ENCODE assay signal across 19 cellular contexts in the genomic region with DNA sequence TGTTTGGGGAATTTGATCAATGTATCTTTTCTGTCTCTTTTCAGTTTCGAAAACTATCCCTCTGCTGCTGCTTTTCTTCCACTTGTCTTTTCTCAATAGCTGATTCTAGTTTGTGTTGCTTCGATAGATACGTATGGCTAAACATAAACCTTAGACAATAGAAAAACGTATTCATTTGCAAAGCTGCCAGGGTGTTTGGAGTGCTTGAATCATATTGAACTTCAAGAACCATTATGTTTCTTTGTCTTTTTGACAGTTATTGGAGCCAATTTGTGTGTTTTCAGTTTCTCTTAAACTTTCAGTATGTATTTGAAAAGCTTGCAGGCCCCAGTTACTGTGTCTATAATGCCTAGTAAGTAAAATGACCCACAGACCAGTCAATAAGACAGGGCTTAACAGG. TPM values are rescaled to one million over a fixed set of nuclear protein-coding genes. Genes with fewer than 3 reads are reported as not detected.
DNase-seq lines count a peak whose midpoint lies in the region; ATAC-seq, FAIRE-seq and TF ChIP-seq lines count a peak whose summit lies in the region.
"Had no signal": no experiment of that assay in that cellular context is flagged by ENCODE, and none has a peak within 500 bp of the region (broad histone marks: within the 10 kb centered on the region; RNA-seq: fewer than 3 reads in every experiment).

No MANE protein-coding gene starts in this region.

- H3K27ac Mint-ChIP-seq in activated naive CD4-positive, alpha-beta T cell treated with anti-CD3 and anti-CD28 coated beads for 36 hours: no peak overlapping the region
- H3K27ac Mint-ChIP-seq: GM23338, H9, HFFc6 had no signal

- H3K27me3 Mint-ChIP-seq in activated naive CD4-positive, alpha-beta T cell treated with anti-CD3 and anti-CD28 coated beads for 36 hours (ENCODE audit: low read depth): no peaks in the 10 kb centered on the region
- H3K27me3 Mint-ChIP-seq: CD4-positive, alpha-beta memory T cell had no signal

- POLR2A ChIA-PET in GM12878 (lab: Charles Lee): interaction anchor here (1.0 kb wide), 3 partner anchors 10 to 19 kb away, joined by 3 to 4 read pairs (median 3); no protein-coding TSS in a partner anchor

- H3K4me3 ChIP-seq in cardiac muscle cell (no peak overlapping the region), left ventricle myocardium inferior (no peak overlapping the region), KMS-11 (IDR thresholded peaks at IDR 0.05; ENCODE audit: insufficient read depth, low read depth, low read length) (no peak overlapping the region), GM12878 (no peak overlapping the region)
- H3K4me3 ChIP-seq: GM23338 had no signal

- no peaks in the 10 kb centered on the region for H3K9me3 ChIP-seq in cardiac muscle cell (ENCODE audit: low read depth)
- no peaks in the 10 kb centered on the region for H3K9me3 ChIP-seq in left ventricle myocardium inferior (replicated peaks)
- H3K9me3 ChIP-seq in GM12878 (replicated peaks; ENCODE audit: control insufficient read depth, insufficient read depth, low read length): no peaks in the 10 kb centered on the region

- BruUV-seq in GM12878 (replicated peaks; lab: Mats Ljungman, UMichigan): no TSS peak

- CTCF ChIA-PET in GM12878 (lab: Yijun Ruan, JAX): interaction anchor here (0.6 to 18.5 kb wide), 14 partner anchors 15 to 293 kb away, joined by 3 to 328 read pairs (median 5); partner anchors contain the start of gene NRF1
- CTCF ChIA-PET in activated naive CD4-positive, alpha-beta T cell treated with anti-CD3 and anti-CD28 coated beads for 36 hours (lab: Charles Lee): interaction anchor here (0.6 to 2.8 kb wide), 6 partner anchors 16 to 371 kb away, joined by 3 to 11 read pairs (median 3); no protein-coding TSS in a partner anchor

- TF ChIP-seq POLR2A in GM12878 (IDR thresholded peaks at IDR 0.05; ENCODE audit: low read depth, low read length): no peak

- DNase-seq in cardiac muscle cell (ENCODE audit: low read depth in 1 of 2, low spot score in 1 of 2) (no peak), left ventricle myocardium inferior (no peak), GM12878 (ENCODE audit: low read depth, low spot score) (no peak), activated gamma-delta T cell treated with Interleukin-2 at 50 U/mL for 16 hours (no peak), NCI-H82 (lab: John Stamatoyannopoulos, UW) (no peak)
- no peak for DNase-seq in activated naive CD4-positive, alpha-beta T cell treated with anti-CD3 and anti-CD28 coated beads for 36 hours
- DNase-seq: 8988T; C1 segment of cervical spinal cord; Calu3; CD4-positive, alpha-beta memory T cell; COR-L47; DMS53; DMS79 treated with DMSO at 0.1 percent for 48 hours; GF-D8; H9; HFFc6 had no signal

- H3K27me3 ChIP-seq in cardiac muscle cell (no peaks in the 10 kb centered on the region), left ventricle myocardium inferior (ENCODE audit: low read depth) (no peaks in the 10 kb centered on the region), KMS-11 (ENCODE audit: insufficient read depth, low read depth) (no peaks in the 10 kb centered on the region), GM12878 (replicated peaks in 1 of 2; ENCODE audit: control insufficient read depth in 2 of 2, insufficient read depth in 2 of 2, low read length in 1 of 2) (no peaks in the 10 kb centered on the region)

- TF ChIP-seq RAD21 in GM12878 (IDR thresholded peaks at IDR 0.05; ENCODE audit: insufficient read depth, low read depth, low read length): no peak

- H3K4me1 Mint-ChIP-seq in activated naive CD4-positive, alpha-beta T cell treated with anti-CD3 and anti-CD28 coated beads for 36 hours (ENCODE audit: low read depth): peaks cover 47% of the 10 kb centered on the region

- TF ChIP-seq CTCF in cardiac muscle cell (IDR thresholded peaks at IDR 0.05; ENCODE audit: low read depth, low read length) (no peak), left ventricle myocardium inferior (IDR thresholded peaks at IDR 0.05; ENCODE audit: borderline replicate concordance) (no peak), KMS-11 (conservative IDR thresholded peaks at IDR 0.05; ENCODE audit: low read depth, low read length) (no peak), GM12878 (IDR thresholded peaks at IDR 0.05 in 2 of 3, conservative IDR thresholded peaks at IDR 0.05 in 1 of 3; ENCODE audit: control insufficient read depth in 2 of 3, extremely low read depth in 1 of 3, insufficient read depth in 1 of 3, low read depth in 3 of 3, low read length in 3 of 3) (no peak)

- H3K4me2 ChIP-seq in KMS-11: 0 out of 2 replicates have a peak overlapping the region, but pooled peaks have one; percentile 2
- peak overlapping the region; percentile 48; the same call in 1 of the 2 replicates for H3K4me2 ChIP-seq in GM12878 (ENCODE audit: control insufficient read depth, insufficient read depth)
- H3K4me2 ChIP-seq: GM23338 had no signal

- no peak overlapping the region for H2AFZ ChIP-seq in KMS-11 (ENCODE audit: low read depth)
- no peak overlapping the region for H2AFZ ChIP-seq in GM12878 (ENCODE audit: control insufficient read depth, low read depth, low read length)
- H2AFZ ChIP-seq: GM23338 had no signal

- intact Hi-C loops in left ventricle myocardium inferior (cut with micrococcal nuclease): loop anchor here (10.0 kb wide), 1 partner anchor 272 kb away; no protein-coding TSS in a partner anchor
- intact Hi-C loops in GM12878 (cut with micrococcal nuclease; ENCODE audit: unreplicated experiment): loop anchor here (5.0 kb wide), 1 partner anchor 269 kb away; no protein-coding TSS in a partner anchor
- intact Hi-C loops in activated naive CD4-positive, alpha-beta T cell treated with anti-CD3 and anti-CD28 coated beads for 36 hours (cut with micrococcal nuclease): loop anchor here (5.0 kb wide), 1 partner anchor 414 kb away; no protein-coding TSS in a partner anchor

- H3K79me2 ChIP-seq in KMS-11 (ENCODE audit: insufficient read depth, low read depth) (peaks cover 12% of the 10 kb centered on the region; the same call in 1 of the 2 replicates), GM12878 (ENCODE audit: control insufficient read depth, insufficient read depth, low read length) (peaks cover 13% of the 10 kb centered on the region)

- RAD21 ChIA-PET in GM12878 (lab: Charles Lee; ENCODE audit: unreplicated experiment): interaction anchor here (0.6 to 3.6 kb wide), 9 partner anchors 13 to 374 kb away, joined by 3 to 27 read pairs (median 4); partner anchors contain the start of gene NRF1

- no peaks in the 10 kb centered on the region for H4K20me1 ChIP-seq in KMS-11 (ENCODE audit: insufficient read depth)
- no peaks in the 10 kb centered on the region for H4K20me1 ChIP-seq in GM12878 (ENCODE audit: control insufficient read depth, insufficient read depth)

- peaks cover 3% of the 10 kb centered on the region for H3K4me1 ChIP-seq in cardiac muscle cell (ENCODE audit: low read depth)
- peaks cover 28% of the 10 kb centered on the region for H3K4me1 ChIP-seq in left ventricle myocardium inferior
- H3K4me1 ChIP-seq in KMS-11 (ENCODE audit: low read depth, poor library complexity, severe bottlenecking): peaks cover 26% of the 10 kb centered on the region
- peaks cover 5% of the 10 kb centered on the region for H3K4me1 ChIP-seq in GM12878 (ENCODE audit: control insufficient read depth, insufficient read depth, low read length)

- H3K9ac ChIP-seq in KMS-11 (no peak overlapping the region), GM12878 (ENCODE audit: control insufficient read depth, insufficient read depth, low read length) (no peak overlapping the region)

- no peaks in the 10 kb centered on the region for H3K9me3 Mint-ChIP-seq in activated naive CD4-positive, alpha-beta T cell treated with anti-CD3 and anti-CD28 coated beads for 36 hours
- H3K9me3 Mint-ChIP-seq: GM23338, H9, HFFc6 had no signal

- H3K4me3 Mint-ChIP-seq in activated naive CD4-positive, alpha-beta T cell treated with anti-CD3 and anti-CD28 coated beads for 36 hours: no peak overlapping the region
- H3K4me3 Mint-ChIP-seq: CD4-positive, alpha-beta memory T cell; GM23338; H9; HFFc6 had no signal

- ATAC-seq in GM12878: peak; percentile 16; the same call in 2 of the 3 replicates
- ATAC-seq: GM23338 had no signal

- H3K36me3 Mint-ChIP-seq in activated naive CD4-positive, alpha-beta T cell treated with anti-CD3 and anti-CD28 coated beads for 36 hours (ENCODE audit: low read depth): no peaks in the 10 kb centered on the region

- in situ Hi-C loops in GM12878 (cut with MboI): no loop called here

- no peaks in the 10 kb centered on the region for H3K36me3 ChIP-seq in cardiac muscle cell
- no peaks in the 10 kb centered on the region for H3K36me3 ChIP-seq in left ventricle myocardium inferior
- no peaks in the 10 kb centered on the region for H3K36me3 ChIP-seq in KMS-11 (ENCODE audit: insufficient read depth)
- no peaks in the 10 kb centered on the region for H3K36me3 ChIP-seq in GM12878 (ENCODE audit: control insufficient read depth in 2 of 2, insufficient read depth in 2 of 2, low read length in 1 of 2)

- SMC1A ChIA-PET in GM12878 (lab: Charles Lee; ENCODE audit: uncharacterized antibody, unreplicated experiment): interaction anchor here (0.6 to 3.1 kb wide), 11 partner anchors 12 to 293 kb away, joined by 3 to 22 read pairs (median 4); no protein-coding TSS in a partner anchor

- WGBS in GM12878 (ENCODE audit: insufficient coverage, insufficient replicate concordance, low lambda C conversion rate, missing lambda C conversion rate): 93% methylated on average over 4 of the region's 4 CpGs

- no peak for TF ChIP-seq EP300 in GM12878 (IDR thresholded peaks at IDR 0.05; ENCODE audit: borderline replicate concordance in 1 of 2, control insufficient read depth in 1 of 2, low read depth in 2 of 2, low read length in 2 of 2)

- H3K27ac ChIP-seq in cardiac muscle cell (peak overlapping the region; percentile 54), left ventricle myocardium inferior (replicated peaks) (no peak overlapping the region), KMS-11 (no peak overlapping the region), GM12878 (ENCODE audit: control insufficient read depth, insufficient read depth) (0 out of 2 replicates have a peak overlapping the region, but pooled peaks have one; percentile 43)

- no peak for FAIRE-seq in GM12878 (lab: Jason Lieb, UNC)
- FAIRE-seq: GM19239 had no signal

RNA-seq across cellular contexts. Expression of gene NRF1, which starts 25.1 kb away (rescaled TPM):
- total RNA-seq in cardiac muscle cell: 9.3 and 9.5 TPM in 2 replicates
- 12.3 and 15.3 TPM in 2 replicates for polyA plus RNA-seq in cardiac muscle cell
- total RNA-seq in left ventricle myocardium inferior: 9.6 TPM
- 35.2 and 43.8 TPM in 2 replicates for total RNA-seq in GM12878 (2013; cell fraction: nucleolus; rRNA removed)
- 11.4 and 12.9 TPM in 2 replicates for total RNA-seq in GM12878 (2014; rRNA removed)
- 14.1 and 15.4 TPM in 2 replicates for total RNA-seq in GM12878 (2014; rRNA removed; fragmentation: Illumina TruSeq; extraction: Trizol)
- 17.4 and 19.8 TPM in 2 replicates for total RNA-seq in GM12878 (2021)
- 4.2 TPM for polyA plus RNA-seq in GM12878 (2011; ENCODE audit: low read depth)
- polyA plus RNA-seq in GM12878 (2011; rRNA removed): 16.7 and 23.1 TPM in 2 replicates
- polyA plus RNA-seq in GM12878 (2011; cell fraction: cytosol; rRNA removed): 22.4 and 23.1 TPM in 2 replicates
- 19.7 and 22.8 TPM in 2 replicates for polyA plus RNA-seq in GM12878 (2011; cell fraction: nucleus; rRNA removed)
- 8.1 and 8.7 TPM in 2 replicates for polyA plus RNA-seq in GM12878 (2012)
- polyA plus RNA-seq in GM12878 (2014; fragmentation: Illumina TruSeq; extraction: Trizol): 14.4 and 14.6 TPM in 2 replicates
- 1 to 10 TPM; 3.5 TPM for polyA plus RNA-seq in GM12878 (2014; fragmentation: Nextera tagmentation; extraction: Ambion mirVana)
- 17.0 and 17.3 TPM in 2 replicates for polyA plus RNA-seq in GM12878 (2014; rRNA removed)
- polyA plus RNA-seq in GM12878 (2016; fragmentation: Nextera tagmentation; extraction: Ambion mirVana): 10 to 100 TPM in 1 of 2 experiments, 1 to 10 TPM in 1; 8.5 to 10.0 TPM
- polyA minus RNA-seq in GM12878 (2011; rRNA and poly(A)+ RNA removed): 51.8 and 55.2 TPM in 2 replicates
- polyA minus RNA-seq in GM12878 (2011; cell fraction: cytosol; rRNA and poly(A)+ RNA removed): 8.6 and 12.0 TPM in 2 replicates
- 23.6 and 38.2 TPM in 2 replicates for polyA minus RNA-seq in GM12878 (2011; cell fraction: nucleus; rRNA and poly(A)+ RNA removed)
- total RNA-seq in activated naive CD4-positive, alpha-beta T cell treated with anti-CD3 and anti-CD28 coated beads for 36 hours: 10 to 100 TPM; 18.5 to 21.5 TPM

Comparison
In these comparisons a context has a peak if more than half of its experiments do, and no peak if none do; other contexts are left out.
1. H3K27ac ChIP-seq: peak in cardiac muscle cell (single experiment) and GM12878 (single experiment); none in left ventricle myocardium inferior (single experiment) and KMS-11 (single experiment).